Comparison of ENCODE assay signal across 1 cellular context in the genomic region with DNA sequence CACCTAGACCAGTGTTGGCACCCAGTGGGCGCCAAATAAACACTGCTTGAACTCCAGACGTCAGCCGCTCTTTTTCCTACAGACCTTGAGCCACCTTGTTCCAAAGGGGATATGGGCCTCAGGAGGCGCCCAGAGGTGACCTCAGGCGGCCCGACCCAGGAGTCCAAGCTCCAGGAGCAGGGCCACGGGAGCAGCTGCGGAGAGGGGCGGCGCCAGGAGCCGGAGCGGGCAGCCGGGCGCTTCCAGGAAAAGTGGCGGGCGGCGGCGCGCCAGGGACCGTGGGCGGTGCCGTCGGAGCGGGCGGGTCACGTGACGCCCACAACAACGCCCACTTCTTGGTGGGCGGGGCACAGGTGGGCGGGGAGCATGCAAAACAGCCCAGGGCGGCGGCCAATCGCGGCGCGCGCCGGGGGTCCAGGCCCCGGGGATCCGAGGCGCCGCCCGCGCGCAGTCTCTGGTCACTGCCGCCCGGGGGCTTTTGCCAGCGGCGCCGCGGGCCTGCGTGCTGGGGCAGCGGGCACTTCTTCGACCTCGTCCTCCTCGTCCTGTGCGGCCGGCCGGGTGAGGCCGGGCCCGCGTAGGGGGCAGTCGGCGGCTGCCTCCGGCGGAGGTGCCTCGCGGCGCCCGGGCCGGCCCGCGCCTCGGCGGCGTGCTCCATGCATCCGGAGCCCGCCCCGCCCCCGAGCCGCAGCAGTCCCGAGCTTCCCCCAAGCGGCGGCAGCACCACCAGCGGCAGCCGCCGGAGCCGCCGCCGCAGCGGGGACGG.
TF ChIP-seq lines count a peak whose summit lies in the region.

Gene ORAI1 (plus strand): TSS at position 444 of the 766 bp plus-strand sequence.

TF ChIP-seq in K562, 482 proteins besides CTCF, POLR2A, EP300 and RAD21 (continued from another document and continues in another):
- TF ChIP-seq LARP7 (IDR thresholded peaks at IDR 0.05) (no peak), SIN3B (IDR thresholded peaks at IDR 0.05; ENCODE audit: low read depth) (peak; percentile 73), HDAC2 (IDR thresholded peaks at IDR 0.05) (no peak; the same call in 1 of the 2 replicates), SMARCA5 (IDR thresholded peaks at IDR 0.05) (no peak), PTRF (tag; IDR thresholded peaks at IDR 0.05) (no peak), SMARCB1 (IDR thresholded peaks at IDR 0.05; ENCODE audit: insufficient read length, low read depth) (no peak), PHB2 (IDR thresholded peaks at IDR 0.05; ENCODE audit: low read depth) (no peak), SMAD4 (CRISPR knock-in tag; conservative IDR thresholded peaks at IDR 0.05) (peak; percentile 96), ETV5 (CRISPR knock-in tag; IDR thresholded peaks at IDR 0.05; ENCODE audit: low read depth) (peak; percentile 52; the same call in 1 of the 2 replicates), CREM (IDR thresholded peaks at IDR 0.05; ENCODE audit: low read depth) (peak; percentile 11; the same call in 1 of the 2 replicates), DEAF1 (CRISPR knock-in tag; IDR thresholded peaks at IDR 0.05) (no peak), HMG20A (CRISPR knock-in tag; conservative IDR thresholded peaks at IDR 0.05) (no peak), UBTF (IDR thresholded peaks at IDR 0.05; ENCODE audit: borderline replicate concordance in 1 of 2, low read depth in 2 of 2, low read length in 2 of 2) (peak in 1 of 2 experiments; percentile 43; a peak in 3 of 4 replicates), ZNF274 (IDR thresholded peaks at IDR 0.05; ENCODE audit: borderline replicate concordance, low read depth, low read length) (no peak), MLLT1 (IDR thresholded peaks at IDR 0.05) (no peak), NFIX (CRISPR knock-in tag; IDR thresholded peaks at IDR 0.05; ENCODE audit: low read depth) (no peak), RBBP5 (IDR thresholded peaks at IDR 0.05; ENCODE audit: borderline replicate concordance, insufficient read depth, low read length, poor library complexity, severe bottlenecking) (peak; percentile 75), ZNF239 (CRISPR knock-in tag; IDR thresholded peaks at IDR 0.05) (no peak), TOE1 (IDR thresholded peaks at IDR 0.05; ENCODE audit: borderline replicate concordance) (peak; percentile 99), TOE1 (CRISPR knock-in tag; IDR thresholded peaks at IDR 0.05; ENCODE audit: borderline replicate concordance, low read depth) (no peak), ZNF134 (CRISPR knock-in tag; conservative IDR thresholded peaks at IDR 0.05) (0 out of 2 replicates have a peak, but pooled peaks have one; percentile 13), KLF1 (tag; IDR thresholded peaks at IDR 0.05) (peak; percentile 71), CBFA2T2 (conservative IDR thresholded peaks at IDR 0.05) (peak; percentile 88), ETS2 (tag; IDR thresholded peaks at IDR 0.05; ENCODE audit: borderline replicate concordance, poor library complexity, severe bottlenecking) (no peak), KLF6 (CRISPR knock-in tag; IDR thresholded peaks at IDR 0.05; ENCODE audit: borderline replicate concordance) (no peak), CBX1 (IDR thresholded peaks at IDR 0.05; ENCODE audit: low read depth) (peak; percentile 7; the same call in 1 of the 2 replicates), HDAC1 (IDR thresholded peaks at IDR 0.05) (peak in 1 of 2 experiments; percentile 7; a peak in 1 of 4 replicates), FOXA3 (CRISPR knock-in tag; conservative IDR thresholded peaks at IDR 0.05 in 1 of 2, IDR thresholded peaks at IDR 0.05 in 1 of 2) (no peak), E2F4 (CRISPR knock-in tag; IDR thresholded peaks at IDR 0.05; ENCODE audit: low read depth) (no peak), SAP30 (IDR thresholded peaks at IDR 0.05; ENCODE audit: borderline replicate concordance, insufficient read depth, low read depth, low read length, poor library complexity, severe bottlenecking) (peak; percentile 82), HOMEZ (CRISPR knock-in tag; IDR thresholded peaks at IDR 0.05) (0 out of 2 replicates have a peak, but pooled peaks have one; percentile 69), L3MBTL2 (IDR thresholded peaks at IDR 0.05) (peak; percentile 96), MAX (CRISPR knock-in tag; IDR thresholded peaks at IDR 0.05) (peak; percentile 63), ZNF830 (CRISPR knock-in tag; IDR thresholded peaks at IDR 0.05) (no peak)
- TF ChIP-seq, protein P1, sequence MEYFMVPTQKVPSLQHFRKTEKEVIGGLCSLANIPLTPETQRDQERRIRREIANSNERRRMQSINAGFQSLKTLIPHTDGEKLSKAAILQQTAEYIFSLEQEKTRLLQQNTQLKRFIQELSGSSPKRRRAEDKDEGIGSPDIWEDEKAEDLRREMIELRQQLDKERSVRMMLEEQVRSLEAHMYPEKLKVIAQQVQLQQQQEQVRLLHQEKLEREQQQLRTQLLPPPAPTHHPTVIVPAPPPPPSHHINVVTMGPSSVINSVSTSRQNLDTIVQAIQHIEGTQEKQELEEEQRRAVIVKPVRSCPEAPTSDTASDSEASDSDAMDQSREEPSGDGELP (CRISPR knock-in tag; IDR thresholded peaks at IDR 0.05; ENCODE audit: borderline replicate concordance), result peak; percentile 79
- TF ChIP-seq, protein P2, sequence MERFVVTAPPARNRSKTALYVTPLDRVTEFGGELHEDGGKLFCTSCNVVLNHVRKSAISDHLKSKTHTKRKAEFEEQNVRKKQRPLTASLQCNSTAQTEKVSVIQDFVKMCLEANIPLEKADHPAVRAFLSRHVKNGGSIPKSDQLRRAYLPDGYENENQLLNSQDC (CRISPR knock-in tag; IDR thresholded peaks at IDR 0.05), result 0 out of 2 replicates have a peak, but pooled peaks have one; percentile 36
- TF ChIP-seq, protein P3, sequence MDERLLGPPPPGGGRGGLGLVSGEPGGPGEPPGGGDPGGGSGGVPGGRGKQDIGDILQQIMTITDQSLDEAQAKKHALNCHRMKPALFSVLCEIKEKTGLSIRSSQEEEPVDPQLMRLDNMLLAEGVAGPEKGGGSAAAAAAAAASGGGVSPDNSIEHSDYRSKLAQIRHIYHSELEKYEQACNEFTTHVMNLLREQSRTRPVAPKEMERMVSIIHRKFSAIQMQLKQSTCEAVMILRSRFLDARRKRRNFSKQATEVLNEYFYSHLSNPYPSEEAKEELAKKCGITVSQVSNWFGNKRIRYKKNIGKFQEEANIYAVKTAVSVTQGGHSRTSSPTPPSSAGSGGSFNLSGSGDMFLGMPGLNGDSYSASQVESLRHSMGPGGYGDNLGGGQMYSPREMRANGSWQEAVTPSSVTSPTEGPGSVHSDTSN (CRISPR knock-in tag; IDR thresholded peaks at IDR 0.05; ENCODE audit: low read depth), result no peak
- TF ChIP-seq, protein P3 (tag; conservative IDR thresholded peaks at IDR 0.05; ENCODE audit: low read depth), result no peak
- TF ChIP-seq, protein P4, sequence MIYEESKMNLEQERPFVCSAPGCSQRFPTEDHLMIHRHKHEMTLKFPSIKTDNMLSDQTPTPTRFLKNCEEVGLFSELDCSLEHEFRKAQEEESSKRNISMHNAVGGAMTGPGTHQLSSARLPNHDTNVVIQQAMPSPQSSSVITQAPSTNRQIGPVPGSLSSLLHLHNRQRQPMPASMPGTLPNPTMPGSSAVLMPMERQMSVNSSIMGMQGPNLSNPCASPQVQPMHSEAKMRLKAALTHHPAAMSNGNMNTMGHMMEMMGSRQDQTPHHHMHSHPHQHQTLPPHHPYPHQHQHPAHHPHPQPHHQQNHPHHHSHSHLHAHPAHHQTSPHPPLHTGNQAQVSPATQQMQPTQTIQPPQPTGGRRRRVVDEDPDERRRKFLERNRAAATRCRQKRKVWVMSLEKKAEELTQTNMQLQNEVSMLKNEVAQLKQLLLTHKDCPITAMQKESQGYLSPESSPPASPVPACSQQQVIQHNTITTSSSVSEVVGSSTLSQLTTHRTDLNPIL (CRISPR knock-in tag; IDR thresholded peaks at IDR 0.05), result no peak
- TF ChIP-seq, protein P5, sequence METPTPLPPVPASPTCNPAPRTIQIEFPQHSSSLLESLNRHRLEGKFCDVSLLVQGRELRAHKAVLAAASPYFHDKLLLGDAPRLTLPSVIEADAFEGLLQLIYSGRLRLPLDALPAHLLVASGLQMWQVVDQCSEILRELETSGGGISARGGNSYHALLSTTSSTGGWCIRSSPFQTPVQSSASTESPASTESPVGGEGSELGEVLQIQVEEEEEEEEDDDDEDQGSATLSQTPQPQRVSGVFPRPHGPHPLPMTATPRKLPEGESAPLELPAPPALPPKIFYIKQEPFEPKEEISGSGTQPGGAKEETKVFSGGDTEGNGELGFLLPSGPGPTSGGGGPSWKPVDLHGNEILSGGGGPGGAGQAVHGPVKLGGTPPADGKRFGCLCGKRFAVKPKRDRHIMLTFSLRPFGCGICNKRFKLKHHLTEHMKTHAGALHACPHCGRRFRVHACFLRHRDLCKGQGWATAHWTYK (CRISPR knock-in tag; IDR thresholded peaks at IDR 0.05), result peak; percentile 53; the same call in 1 of the 2 replicates
- TF ChIP-seq, protein P6, sequence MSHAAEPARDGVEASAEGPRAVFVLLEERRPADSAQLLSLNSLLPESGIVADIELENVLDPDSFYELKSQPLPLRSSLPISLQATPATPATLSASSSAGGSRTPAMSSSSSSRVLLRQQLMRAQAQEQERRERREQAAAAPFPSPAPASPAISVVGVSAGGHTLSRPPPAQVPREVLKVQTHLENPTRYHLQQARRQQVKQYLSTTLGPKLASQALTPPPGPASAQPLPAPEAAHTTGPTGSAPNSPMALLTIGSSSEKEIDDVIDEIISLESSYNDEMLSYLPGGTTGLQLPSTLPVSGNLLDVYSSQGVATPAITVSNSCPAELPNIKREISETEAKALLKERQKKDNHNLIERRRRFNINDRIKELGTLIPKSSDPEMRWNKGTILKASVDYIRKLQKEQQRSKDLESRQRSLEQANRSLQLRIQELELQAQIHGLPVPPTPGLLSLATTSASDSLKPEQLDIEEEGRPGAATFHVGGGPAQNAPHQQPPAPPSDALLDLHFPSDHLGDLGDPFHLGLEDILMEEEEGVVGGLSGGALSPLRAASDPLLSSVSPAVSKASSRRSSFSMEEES (CRISPR knock-in tag; IDR thresholded peaks at IDR 0.05), result peak; percentile 100
